Comparison of ENCODE assay signal across 28 cellular contexts in genomic region chr5:147639303-147639702, GRCh38.
"Had no signal": no experiment of that assay in that cellular context is flagged by ENCODE, and none has a peak within 500 bp of the region (broad histone marks: within the 10 kb centered on the region; RNA-seq: fewer than 3 reads in every experiment).

No MANE protein-coding gene starts in this region.

- H3K4me3 Mint-ChIP-seq: mesothelial cell of epicardium; naive B cell; natural killer cell treated with Interleukin-12 subunit alpha and Interleukin-12 subunit beta and Interleukin-15 and Interleukin-18, amount 100 ng/mL, for 72 hours; neural progenitor cell; stimulated activated memory B cell treated with anti-CD40 and anti-IgM and Interleukin-4, amounts not matched to agents 10 μg/mL and 1 μg/mL and 100 μg/mL, for 72 hours; type B pancreatic cell had no signal

- H3K36me3 Mint-ChIP-seq: natural killer cell treated with Interleukin-12 subunit alpha and Interleukin-12 subunit beta and Interleukin-15 and Interleukin-18, amount 100 ng/mL, for 72 hours; stimulated activated memory B cell treated with anti-CD40 and anti-IgM and Interleukin-4, amounts not matched to agents 10 μg/mL and 1 μg/mL and 100 μg/mL, for 72 hours had no signal

- H3K36me3 ChIP-seq: esophagus muscularis mucosa, gastroesophageal sphincter, left lung, spleen, tibial artery had no signal

- H3K4me2 ChIP-seq: neural progenitor cell had no signal

- H3K4me3 ChIP-seq: coronary artery, esophagus muscularis mucosa, gastroesophageal sphincter, left lung, mucosa of descending colon, neural progenitor cell, psoas muscle, skin epidermis, spleen, testis, tibial artery had no signal

- H3K27ac ChIP-seq: coronary artery, esophagus muscularis mucosa, foreskin keratinocyte, gastroesophageal sphincter, left lung, neural progenitor cell, psoas muscle, skin epidermis, spleen, testis, tibial artery had no signal

- H3K27me3 Mint-ChIP-seq: naive B cell; natural killer cell treated with Interleukin-12 subunit alpha and Interleukin-12 subunit beta and Interleukin-15 and Interleukin-18, amount 100 ng/mL, for 72 hours; stimulated activated memory B cell treated with anti-CD40 and anti-IgM and Interleukin-4, amounts not matched to agents 10 μg/mL and 1 μg/mL and 100 μg/mL, for 72 hours; type B pancreatic cell had no signal

- H3K9ac ChIP-seq: neural progenitor cell had no signal

- H3K27ac Mint-ChIP-seq: mesothelial cell of epicardium; naive B cell; natural killer cell treated with Interleukin-12 subunit alpha and Interleukin-12 subunit beta and Interleukin-15 and Interleukin-18, amount 100 ng/mL, for 72 hours; neural progenitor cell; stimulated activated memory B cell treated with anti-CD40 and anti-IgM and Interleukin-4, amounts not matched to agents 10 μg/mL and 1 μg/mL and 100 μg/mL, for 72 hours; type B pancreatic cell had no signal

- DNase-seq: dermis blood vessel endothelial cell; effector memory CD4-positive, alpha-beta T cell; foreskin keratinocyte; glutamatergic neuron; kidney; left lung; mesenchymal stem cell; mucosa of descending colon; naive B cell; posterior cingulate gyrus; psoas muscle; right cardiac atrium; spleen; stimulated activated CD4-positive, alpha-beta T cell treated with anti-CD3 and anti-CD28 coated beads, Interleukin-4, amount 100 ng/mL, for 4 hours; stimulated activated naive CD8-positive, alpha-beta T cell treated with anti-CD3 and anti-CD28 coated beads, Interleukin-15, Interleukin-2, amounts not matched to agents 100 U/mL and 50 U/mL, for 24 hours; substantia nigra; testis; tibial artery had no signal

- H3K9me3 ChIP-seq: esophagus muscularis mucosa, gastroesophageal sphincter, left lung, mucosa of descending colon, psoas muscle, spleen, testis, tibial artery had no signal

- H3K27me3 ChIP-seq: esophagus muscularis mucosa, foreskin keratinocyte, gastroesophageal sphincter, left lung, neural progenitor cell, spleen, testis, tibial artery had no signal

- H2AFZ ChIP-seq: neural progenitor cell had no signal

- H3K9me3 Mint-ChIP-seq: mesothelial cell of epicardium; naive B cell; natural killer cell treated with Interleukin-12 subunit alpha and Interleukin-12 subunit beta and Interleukin-15 and Interleukin-18, amount 100 ng/mL, for 72 hours; neural progenitor cell; stimulated activated memory B cell treated with anti-CD40 and anti-IgM and Interleukin-4, amounts not matched to agents 10 μg/mL and 1 μg/mL and 100 μg/mL, for 72 hours; type B pancreatic cell had no signal

- H3K4me1 ChIP-seq: esophagus muscularis mucosa, foreskin keratinocyte, gastroesophageal sphincter, left lung, neural progenitor cell, psoas muscle, spleen, testis, tibial artery had no signal

- FAIRE-seq: endothelial cell of umbilical vein, kidney had no signal

- ATAC-seq: foreskin keratinocyte; gastroesophageal sphincter; left lung; mucosa of descending colon; natural killer cell treated with Interleukin-12 subunit alpha and Interleukin-12 subunit beta and Interleukin-15 and Interleukin-18, amount 100 ng/mL, for 72 hours; psoas muscle; right cardiac atrium; stimulated activated memory B cell treated with anti-CD40 and anti-IgM and Interleukin-4, amounts not matched to agents 10 μg/mL and 1 μg/mL and 100 μg/mL, for 72 hours; stimulated activated naive CD8-positive, alpha-beta T cell treated with anti-CD3 and anti-CD28 coated beads, Interleukin-15, Interleukin-2, amounts not matched to agents 100 U/mL and 50 U/mL, for 24 hours had no signal

- H3K4me1 Mint-ChIP-seq: mesothelial cell of epicardium; naive B cell; neural progenitor cell; stimulated activated memory B cell treated with anti-CD40 and anti-IgM and Interleukin-4, amounts not matched to agents 10 μg/mL and 1 μg/mL and 100 μg/mL, for 72 hours had no signal
